Comparison of ENCODE assay signal across 11 cellular contexts in genomic region chr19:49409441-49410029, GRCh38. TPM values are rescaled to one million over a fixed set of nuclear protein-coding genes. Genes with fewer than 3 reads are reported as not detected.
DNase-seq lines count a peak whose midpoint lies in the region; ATAC-seq and FAIRE-seq lines count a peak whose summit lies in the region.
"Had no signal": no experiment of that assay in that cellular context is flagged by ENCODE, and none has a peak within 500 bp of the region (broad histone marks: within the 10 kb centered on the region; RNA-seq: fewer than 3 reads in every experiment).

No MANE protein-coding gene starts in this region.

- H3K4me3 Mint-ChIP-seq in activated T-cell treated with anti-CD3 and anti-CD28 coated beads, Interleukin-2, amount 50 U/mL, for 24 hours = peak overlapping the region; percentile 32
- H3K4me3 Mint-ChIP-seq in activated T-cell treated with anti-CD3 and anti-CD28 coated beads, Interleukin-2, amount 50 U/mL, for 72 hours = peak overlapping the region; percentile 41 to 58

- H3K4me3 ChIP-seq in small intestine (ENCODE audit: low read depth in 1 of 2, low read length in 2 of 2) = no peak overlapping the region

- peak overlapping the region; percentile 72 for H3K27ac Mint-ChIP-seq in activated T-cell treated with anti-CD3 and anti-CD28 coated beads, Interleukin-2, amount 50 U/mL, for 24 hours
- peak overlapping the region; percentile 47 for H3K27ac Mint-ChIP-seq in activated T-cell treated with anti-CD3 and anti-CD28 coated beads, Interleukin-2, amount 50 U/mL, for 72 hours

- FAIRE-seq in small intestine (lab: Jason Lieb, UNC) = no peak

- no peaks in the 10 kb centered on the region for H3K36me3 Mint-ChIP-seq in activated T-cell treated with anti-CD3 and anti-CD28 coated beads, Interleukin-2, amount 50 U/mL, for 24 hours (ENCODE audit: low read depth)
- no peaks in the 10 kb centered on the region for H3K36me3 Mint-ChIP-seq in activated T-cell treated with anti-CD3 and anti-CD28 coated beads, Interleukin-2, amount 50 U/mL, for 72 hours (ENCODE audit: insufficient read depth in 2 of 2)

- 49 to 65% (median 55%) methylated on average over 5 of the region's 5 CpGs for WGBS in small intestine, 3 donors

- no peaks in the 10 kb centered on the region for H3K4me1 ChIP-seq in small intestine (ENCODE audit: control insufficient read depth in 2 of 2, insufficient read depth in 1 of 2, low read depth in 1 of 2, low read length in 1 of 2)

- peaks cover 54% of the 10 kb centered on the region for H3K4me1 Mint-ChIP-seq in activated T-cell treated with anti-CD3 and anti-CD28 coated beads, Interleukin-2, amount 50 U/mL, for 24 hours (ENCODE audit: low read depth)
- peaks cover 48% of the 10 kb centered on the region for H3K4me1 Mint-ChIP-seq in activated T-cell treated with anti-CD3 and anti-CD28 coated beads, Interleukin-2, amount 50 U/mL, for 72 hours (ENCODE audit: low read depth)

- peak overlapping the region in 1 of 2 donors; percentile 47 for H3K27ac ChIP-seq in small intestine (ENCODE audit: low read depth in 1 of 2, low read length in 1 of 2)

- H3K27me3 ChIP-seq in small intestine (ENCODE audit: control insufficient read depth in 2 of 2, insufficient read depth in 2 of 2, low read length in 2 of 2) = peaks cover 0 to 2% of the 10 kb centered on the region in 2 donors

- DNase-seq in activated T-cell treated with anti-CD3 and anti-CD28 coated beads, Interleukin-2, amount 50 U/mL, for 24 hours = no peak
- DNase-seq in activated T-cell treated with anti-CD3 and anti-CD28 coated beads for 4 hours (no peak), NCI-H146 (lab: John Stamatoyannopoulos, UW) (peak; percentile 57), small intestine (peak; percentile 44), NCI-H1092 treated with DMSO at 0.1 percent for 48 hours (lab: John Stamatoyannopoulos, UW) (no peak), ureter (ENCODE audit: low spot score) (no peak)
- no peak for DNase-seq in activated T-cell treated with anti-CD3 and anti-CD28 coated beads, Interleukin-2, amount 50 U/mL, for 72 hours
- DNase-seq in stimulated activated CD4-positive, alpha-beta T cell treated with anti-CD3 and anti-CD28 coated beads, Interleukin-2, amount 100 ng/mL, for 24 hours = no peak
- DNase-seq: foreskin melanocyte, NCI-H446 treated with DMSO at 0.1 percent for 48 hours had no signal

- no peaks in the 10 kb centered on the region for H3K9me3 ChIP-seq in small intestine (ENCODE audit: control insufficient read depth, low read depth)

- H3K9me3 Mint-ChIP-seq in activated T-cell treated with anti-CD3 and anti-CD28 coated beads, Interleukin-2, amount 50 U/mL, for 24 hours = no peaks in the 10 kb centered on the region
- H3K9me3 Mint-ChIP-seq in activated T-cell treated with anti-CD3 and anti-CD28 coated beads, Interleukin-2, amount 50 U/mL, for 72 hours = no peaks in the 10 kb centered on the region

- ATAC-seq in activated T-cell treated with anti-CD3 and anti-CD28 coated beads, Interleukin-2, amount 50 U/mL, for 72 hours (replicated peaks in 1 of 2) = peak; percentile 53 to 69

- no peaks in the 10 kb centered on the region for H3K27me3 Mint-ChIP-seq in activated T-cell treated with anti-CD3 and anti-CD28 coated beads, Interleukin-2, amount 50 U/mL, for 24 hours
- H3K27me3 Mint-ChIP-seq in activated T-cell treated with anti-CD3 and anti-CD28 coated beads, Interleukin-2, amount 50 U/mL, for 72 hours (ENCODE audit: low read depth) = no peaks in the 10 kb centered on the region

- H3K36me3 ChIP-seq in small intestine (ENCODE audit: control insufficient read depth in 2 of 2, insufficient read depth in 2 of 2, low read length in 2 of 2) = no peaks in the 10 kb centered on the region

RNA-seq across cellular contexts. Expression of gene PTH2, which starts 13.7 kb away (rescaled TPM):
- not detected for total RNA-seq in activated T-cell treated with anti-CD3 and anti-CD28 coated beads, Interleukin-2, amount 50 U/mL, for 72 hours
- polyA plus RNA-seq in small intestine = not detected
- total RNA-seq in ureter = not detected
- total RNA-seq: skeletal muscle tissue had no signal

RNA-seq across cellular contexts. Expression of gene GFY, which starts 15.7 kb away (rescaled TPM):
- total RNA-seq in activated T-cell treated with anti-CD3 and anti-CD28 coated beads, Interleukin-2, amount 50 U/mL, for 72 hours = not detected
- polyA plus RNA-seq in small intestine = not detected
- total RNA-seq in ureter = not detected
- total RNA-seq: skeletal muscle tissue had no signal

RNA-seq across cellular contexts. Expression of gene KASH5, which starts 21.5 kb away (rescaled TPM):
- 1 to 10 TPM; 1.6 to 3.0 TPM for total RNA-seq in activated T-cell treated with anti-CD3 and anti-CD28 coated beads, Interleukin-2, amount 50 U/mL, for 72 hours
- polyA plus RNA-seq in small intestine = not detected
- not detected for total RNA-seq in ureter
- total RNA-seq: skeletal muscle tissue had no signal

RNA-seq across cellular contexts. Expression of gene SLC17A7, which starts 31.8 kb away (rescaled TPM):
- under 1 TPM; 0.42 to 0.74 TPM for total RNA-seq in activated T-cell treated with anti-CD3 and anti-CD28 coated beads, Interleukin-2, amount 50 U/mL, for 72 hours
- polyA plus RNA-seq in small intestine = 1 to 10 TPM in 1 of 3 donors, under 1 TPM in 2; 0.22 to 1.1 (median 0.27) TPM
- total RNA-seq in ureter = 0.55 TPM

RNA-seq across cellular contexts. Expression of gene PIH1D1, which starts 42.1 kb away (rescaled TPM):
- total RNA-seq in activated T-cell treated with anti-CD3 and anti-CD28 coated beads, Interleukin-2, amount 50 U/mL, for 72 hours = 100 to 1,000 TPM; 128 to 132 TPM
- polyA plus RNA-seq in small intestine = 100 to 1,000 TPM in 1 of 3 donors, 10 to 100 TPM in 2; 87.7 to 115 (median 91.6) TPM
- 47.4 TPM for total RNA-seq in ureter

Comparison
In these comparisons a context has a peak if more than half of its experiments do, and no peak if none do; other contexts are left out.
1. DNase-seq: peak in NCI-H146 (single experiment) and small intestine (single experiment); none in activated T-cell treated with anti-CD3 and anti-CD28 coated beads, Interleukin-2, amount 50 U/mL, for 24 hours (single experiment), activated T-cell treated with anti-CD3 and anti-CD28 coated beads for 4 hours (single experiment), activated T-cell treated with anti-CD3 and anti-CD28 coated beads, Interleukin-2, amount 50 U/mL, for 72 hours (0 of 2), NCI-H1092 treated with DMSO at 0.1 percent for 48 hours (single experiment), ureter (single experiment) and stimulated activated CD4-positive, alpha-beta T cell treated with anti-CD3 and anti-CD28 coated beads, Interleukin-2, amount 100 ng/mL, for 24 hours (0 of 2).